ENCODE assay signal across 8 cellular contexts in the genomic region with DNA sequence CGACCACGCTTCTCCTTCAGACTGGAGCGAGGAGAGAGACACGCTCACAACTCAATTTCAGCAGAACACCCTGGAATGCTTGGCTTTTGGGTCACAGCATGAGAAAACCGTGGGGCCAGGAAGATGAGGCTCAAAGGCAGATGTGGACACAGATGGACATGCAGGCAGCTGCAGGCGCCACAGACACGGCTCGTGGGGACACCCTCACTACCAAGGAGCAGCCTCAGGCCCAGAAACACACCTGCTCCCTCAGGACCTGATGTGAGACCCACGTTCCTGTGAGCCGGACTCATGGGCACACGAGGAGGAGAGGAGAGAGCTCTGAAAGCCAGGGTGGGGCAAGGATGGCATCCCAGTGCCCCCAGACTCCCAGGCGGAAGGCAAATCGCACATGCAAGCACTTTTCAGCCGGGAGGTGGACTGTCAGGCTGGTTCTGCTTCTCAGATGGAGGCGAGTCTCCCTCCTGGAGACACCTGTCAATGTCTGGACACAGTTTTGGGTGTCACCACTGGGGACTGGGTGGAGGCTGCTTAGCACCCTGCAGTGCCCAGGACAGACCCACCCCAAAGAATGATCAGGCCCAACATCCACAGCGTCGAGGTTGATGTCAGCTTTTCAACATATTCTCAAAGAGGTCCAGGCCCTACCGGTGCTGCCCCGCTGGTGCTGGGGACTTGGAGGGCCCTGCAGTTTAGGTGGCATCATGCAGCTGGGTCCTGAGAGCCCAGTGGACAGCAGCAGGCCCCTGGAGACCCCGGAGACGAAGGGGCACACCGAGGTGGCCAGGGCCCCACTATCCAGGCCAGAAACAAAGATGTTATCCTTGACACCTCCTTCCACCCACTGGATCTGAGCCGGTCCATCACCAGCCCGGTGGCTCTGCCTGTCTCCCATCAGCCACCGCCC. TPM values are rescaled to one million over a fixed set of nuclear protein-coding genes. Genes with fewer than 3 reads are reported as not detected.
A peak's percentile ranks its signal among the peaks of the same experiment; 100 is the strongest.
DNase-seq lines count a peak whose midpoint lies in the region; ATAC-seq, FAIRE-seq and TF ChIP-seq lines count a peak whose summit lies in the region.
"Had no signal": no experiment of that assay in that cellular context is flagged by ENCODE, and none has a peak within 500 bp of the region (broad histone marks: within the 10 kb centered on the region; RNA-seq: fewer than 3 reads in every experiment).

No MANE protein-coding gene starts in this region.

- H3K9me3 ChIP-seq in right atrium auricular region, result no peaks in the 10 kb centered on the region

- peaks cover 5% of the 10 kb centered on the region for H3K36me3 ChIP-seq in right atrium auricular region

- peak overlapping the region; percentile 92 to 94 for H3K4me3 ChIP-seq in right atrium auricular region

- peak overlapping the region; percentile 83 to 90 for H3K27ac ChIP-seq in right atrium auricular region

- peaks cover 0 to 66% of the 10 kb centered on the region in 2 donors for H3K4me1 ChIP-seq in right atrium auricular region

- ATAC-seq in activated T-cell treated with anti-CD3 and anti-CD28 coated beads, Interleukin-2, amount 50 U/mL, for 72 hours (replicated peaks in 1 of 2), result no peak
- ATAC-seq in stimulated activated memory B cell treated with anti-CD40 and anti-IgM and Interleukin-4, amounts not matched to agents 10 μg/mL and 1 μg/mL and 100 μg/mL, for 72 hours, result no peak

- no peak for DNase-seq in HFFc6
- no peak for DNase-seq in activated T-cell treated with anti-CD3 and anti-CD28 coated beads, Interleukin-2, amount 50 U/mL, for 72 hours
- no peak for DNase-seq in right atrium auricular region (ENCODE audit: low spot score)
- no peak for DNase-seq in HTR-8/SVneo (ENCODE audit: insufficient read length, low spot score)
- no peak for DNase-seq in central memory CD4-positive, alpha-beta T cell
- DNase-seq in stimulated activated CD4-positive, alpha-beta T cell treated with anti-CD3 and anti-CD28 coated beads, Interleukin-12 subunit alpha, Interleukin-12 subunit beta, amount 100 ng/mL, for 4 hours, result no peak
- DNase-seq: NCI-H1417 had no signal

- H3K27me3 ChIP-seq in right atrium auricular region, result no peaks in the 10 kb centered on the region

- peak overlapping the region; percentile 95 for H3K4me3 Mint-ChIP-seq in HFFc6
- H3K4me3 Mint-ChIP-seq in activated T-cell treated with anti-CD3 and anti-CD28 coated beads, Interleukin-2, amount 50 U/mL, for 72 hours, result peak overlapping the region; percentile 96 to 99
- peak overlapping the region; percentile 100 for H3K4me3 Mint-ChIP-seq in stimulated activated memory B cell treated with anti-CD40 and anti-IgM and Interleukin-4, amounts not matched to agents 10 μg/mL and 1 μg/mL and 100 μg/mL, for 72 hours

- TF ChIP-seq CTCF in HFFc6 (IDR thresholded peaks at IDR 0.05), result no peak
- no peak for TF ChIP-seq CTCF in right atrium auricular region (IDR thresholded peaks at IDR 0.05)

- peaks cover 21% of the 10 kb centered on the region for H3K4me1 Mint-ChIP-seq in HFFc6 (ENCODE audit: low read depth)
- peaks cover 33% of the 10 kb centered on the region for H3K4me1 Mint-ChIP-seq in activated T-cell treated with anti-CD3 and anti-CD28 coated beads, Interleukin-2, amount 50 U/mL, for 72 hours (ENCODE audit: low read depth)
- peaks cover 49% of the 10 kb centered on the region for H3K4me1 Mint-ChIP-seq in stimulated activated memory B cell treated with anti-CD40 and anti-IgM and Interleukin-4, amounts not matched to agents 10 μg/mL and 1 μg/mL and 100 μg/mL, for 72 hours

- H3K9me3 Mint-ChIP-seq in HFFc6, result no peaks in the 10 kb centered on the region
- no peaks in the 10 kb centered on the region for H3K9me3 Mint-ChIP-seq in activated T-cell treated with anti-CD3 and anti-CD28 coated beads, Interleukin-2, amount 50 U/mL, for 72 hours
- H3K9me3 Mint-ChIP-seq in stimulated activated memory B cell treated with anti-CD40 and anti-IgM and Interleukin-4, amounts not matched to agents 10 μg/mL and 1 μg/mL and 100 μg/mL, for 72 hours, result no peaks in the 10 kb centered on the region

- peak overlapping the region; percentile 10; the same call in 1 of the 2 replicates for H3K27ac Mint-ChIP-seq in HFFc6
- peak overlapping the region; percentile 90 for H3K27ac Mint-ChIP-seq in activated T-cell treated with anti-CD3 and anti-CD28 coated beads, Interleukin-2, amount 50 U/mL, for 72 hours
- H3K27ac Mint-ChIP-seq in stimulated activated memory B cell treated with anti-CD40 and anti-IgM and Interleukin-4, amounts not matched to agents 10 μg/mL and 1 μg/mL and 100 μg/mL, for 72 hours, result peak overlapping the region; percentile 91

- H3K27me3 Mint-ChIP-seq in HFFc6 (ENCODE audit: insufficient read depth), result no peaks in the 10 kb centered on the region; the same call in 1 of the 2 replicates
- no peaks in the 10 kb centered on the region for H3K27me3 Mint-ChIP-seq in activated T-cell treated with anti-CD3 and anti-CD28 coated beads, Interleukin-2, amount 50 U/mL, for 72 hours (ENCODE audit: low read depth)
- no peaks in the 10 kb centered on the region for H3K27me3 Mint-ChIP-seq in stimulated activated memory B cell treated with anti-CD40 and anti-IgM and Interleukin-4, amounts not matched to agents 10 μg/mL and 1 μg/mL and 100 μg/mL, for 72 hours

- no peak for FAIRE-seq in HTR-8/SVneo (lab: Jason Lieb, UNC)

- H3K36me3 Mint-ChIP-seq in HFFc6 (ENCODE audit: low read depth), result no peaks in the 10 kb centered on the region; the same call in 1 of the 2 replicates
- H3K36me3 Mint-ChIP-seq in activated T-cell treated with anti-CD3 and anti-CD28 coated beads, Interleukin-2, amount 50 U/mL, for 72 hours (ENCODE audit: insufficient read depth in 2 of 2), result peaks cover 5 to 15% of the 10 kb centered on the region in 2 donors
- peaks cover 10% of the 10 kb centered on the region for H3K36me3 Mint-ChIP-seq in stimulated activated memory B cell treated with anti-CD40 and anti-IgM and Interleukin-4, amounts not matched to agents 10 μg/mL and 1 μg/mL and 100 μg/mL, for 72 hours

RNA-seq across cellular contexts. Expression of gene ABHD17A, which starts 2.3 kb away (rescaled TPM):
- total RNA-seq in HFFc6 (2021; fragmentation: NEBNext Ultra II Directional; extraction: Animal tissue kit (Norgen Biotek cat#: 25700)), result 10 to 100 TPM; 61.0 to 80.0 (median 67.9) TPM
- 10 to 100 TPM; 84.2 to 92.1 TPM for total RNA-seq in activated T-cell treated with anti-CD3 and anti-CD28 coated beads, Interleukin-2, amount 50 U/mL, for 72 hours
- 10 to 100 TPM; 92.6 to 99.5 TPM for total RNA-seq in right atrium auricular region

RNA-seq across cellular contexts. Expression of gene KLF16, which starts 19.7 kb away (rescaled TPM):
- 10 to 100 TPM; 37.7 to 48.3 (median 41.6) TPM for total RNA-seq in HFFc6 (2021; fragmentation: NEBNext Ultra II Directional; extraction: Animal tissue kit (Norgen Biotek cat#: 25700))
- 10 to 100 TPM; 26.4 to 27.5 TPM for total RNA-seq in activated T-cell treated with anti-CD3 and anti-CD28 coated beads, Interleukin-2, amount 50 U/mL, for 72 hours
- 1 to 10 TPM; 4.4 to 5.6 TPM for total RNA-seq in right atrium auricular region

RNA-seq across cellular contexts. Expression of gene ADAT3, which starts 22.2 kb away (rescaled TPM):
- 1 to 10 TPM; 2.3 to 4.2 (median 3.0) TPM for total RNA-seq in HFFc6 (2021; fragmentation: NEBNext Ultra II Directional; extraction: Animal tissue kit (Norgen Biotek cat#: 25700))
- 1 to 10 TPM; 4.2 to 4.5 TPM for total RNA-seq in activated T-cell treated with anti-CD3 and anti-CD28 coated beads, Interleukin-2, amount 50 U/mL, for 72 hours
- total RNA-seq in right atrium auricular region, result 1 to 10 TPM; 1.7 to 4.0 TPM

RNA-seq across cellular contexts. Expression of gene SCAMP4, which starts 22.2 kb away (rescaled TPM):
- 10 to 100 TPM; 51.7 to 84.8 (median 58.5) TPM for total RNA-seq in HFFc6 (2021; fragmentation: NEBNext Ultra II Directional; extraction: Animal tissue kit (Norgen Biotek cat#: 25700))
- total RNA-seq in activated T-cell treated with anti-CD3 and anti-CD28 coated beads, Interleukin-2, amount 50 U/mL, for 72 hours, result 10 to 100 TPM; 36.5 to 42.6 TPM
- total RNA-seq in right atrium auricular region, result 10 to 100 TPM; 35.0 to 42.1 TPM

RNA-seq across cellular contexts. Expression of gene REXO1, which starts 34.8 kb away (rescaled TPM):
- total RNA-seq in HFFc6 (2021; fragmentation: NEBNext Ultra II Directional; extraction: Animal tissue kit (Norgen Biotek cat#: 25700)), result 10 to 100 TPM; 32.9 to 38.2 (median 34.6) TPM
- 10 to 100 TPM; 41.4 to 46.5 TPM for total RNA-seq in activated T-cell treated with anti-CD3 and anti-CD28 coated beads, Interleukin-2, amount 50 U/mL, for 72 hours
- 10 to 100 TPM in 1 of 2 donors, 1 to 10 TPM in 1; 9.6 to 12.1 TPM for total RNA-seq in right atrium auricular region

Comparison
In these comparisons a context has a peak if more than half of its experiments do, and no peak if none do; other contexts are left out.
1. H3K27ac Mint-ChIP-seq: peak in every context shown above with its lines; median percentile 91 in stimulated activated memory B cell treated with anti-CD40 and anti-IgM and Interleukin-4, amounts not matched to agents 10 μg/mL and 1 μg/mL and 100 μg/mL, for 72 hours; 90 in activated T-cell treated with anti-CD3 and anti-CD28 coated beads, Interleukin-2, amount 50 U/mL, for 72 hours; 10 in HFFc6.
2. RNA of gene KLF16, which starts 19.7 kb away (total RNA-seq): 37.7 to 48.3 TPM in HFFc6 and 26.4 to 27.5 TPM in activated T-cell treated with anti-CD3 and anti-CD28 coated beads, Interleukin-2, amount 50 U/mL, for 72 hours; 4.4 to 5.6 TPM in right atrium auricular region; every median in the first group is over 4 times any median in the second.
3. Peak in every context shown above with its lines, with median percentiles within 50 percentile points of each other: H3K4me3 Mint-ChIP-seq.